ENCODE assay signal across 8 cellular contexts in genomic region chr18:59140287-59140885, GRCh38. TPM values are rescaled to one million over a fixed set of nuclear protein-coding genes. Genes with fewer than 3 reads are reported as not detected.
DNase-seq lines count a peak whose midpoint lies in the region; ATAC-seq, FAIRE-seq and TF ChIP-seq lines count a peak whose summit lies in the region.

No MANE protein-coding gene starts in this region.

- no peak for TF ChIP-seq CTCF in adrenal gland (IDR thresholded peaks at IDR 0.05)
- TF ChIP-seq CTCF in prostate gland (IDR thresholded peaks at IDR 0.05): no peak

- H3K9me3 ChIP-seq in adrenal gland (replicated peaks in 1 of 3) (no peaks in the 10 kb centered on the region), right cardiac atrium (ENCODE audit: control insufficient read depth, low read length) (no peaks in the 10 kb centered on the region), prostate gland (no peaks in the 10 kb centered on the region)

- TF ChIP-seq POLR2A in adrenal gland (IDR thresholded peaks at IDR 0.05) (no peak), prostate gland (IDR thresholded peaks at IDR 0.05) (no peak)

- DNase-seq in AG08395 (ENCODE audit: low spot score) (peak; percentile 55), GM18507 (ENCODE audit: extremely low spot score, insufficient read length, low read depth) (no peak), LHCN-M2 (ENCODE audit: low read depth) (peak; percentile 28), adrenal gland (peak in 5 of 7 donors; percentile 30 to 39 (median 39)), right cardiac atrium (no peak), prostate gland (ENCODE audit: low spot score) (peak; percentile 8), NCI-H524 treated with DMSO at 0.1 percent for 48 hours (lab: John Stamatoyannopoulos, UW) (no peak)

- H3K27me3 ChIP-seq in adrenal gland (no peaks in the 10 kb centered on the region), right cardiac atrium (ENCODE audit: control insufficient read depth, insufficient read depth) (no peaks in the 10 kb centered on the region), prostate gland (replicated peaks; ENCODE audit: insufficient read depth) (no peaks in the 10 kb centered on the region)

- intact Hi-C loops in adrenal gland (cut with DNase I): no loop called here
- intact Hi-C loops in right cardiac atrium (cut with DNase I): no loop called here
- intact Hi-C loops in prostate gland (cut with DNase I): no loop called here

- H3K27ac ChIP-seq in adrenal gland: peak overlapping the region in 3 of 5 donors; percentile 72 to 92 (median 82)
- no peak overlapping the region for H3K27ac ChIP-seq in right cardiac atrium (ENCODE audit: low read length)
- peak overlapping the region; percentile 79 to 84 for H3K27ac ChIP-seq in prostate gland

- no peaks in the 10 kb centered on the region for H3K36me3 ChIP-seq in adrenal gland (replicated peaks in 1 of 2)
- no peaks in the 10 kb centered on the region for H3K36me3 ChIP-seq in prostate gland

- ATAC-seq in right cardiac atrium: peak; percentile 11 to 19
- ATAC-seq in GM21717 (IDR thresholded peaks at IDR 0.05; ENCODE audit: unreplicated experiment): no peak

- peak overlapping the region; percentile 44 to 99 (median 85) for H3K4me3 ChIP-seq in adrenal gland
- H3K4me3 ChIP-seq in right cardiac atrium (ENCODE audit: low read length): peak overlapping the region; percentile 71
- H3K4me3 ChIP-seq in prostate gland: peak overlapping the region; percentile 68 to 72

- 4 to 10% (median 6%) methylated on average over 12 to 16 of the region's 16 CpGs for WGBS in adrenal gland, 4 donors
- WGBS in right cardiac atrium: 6% methylated on average over 16 of the region's 16 CpGs
- WGBS in prostate gland: 5% methylated on average over 16 of the region's 16 CpGs

- H3K4me1 ChIP-seq in adrenal gland (replicated peaks in 1 of 2): peaks cover 0 to 15% of the 10 kb centered on the region in 2 donors
- no peaks in the 10 kb centered on the region for H3K4me1 ChIP-seq in right cardiac atrium (ENCODE audit: control insufficient read depth, insufficient read depth, low read length)
- H3K4me1 ChIP-seq in prostate gland (replicated peaks): no peaks in the 10 kb centered on the region

- FAIRE-seq in GM18507 (lab: Jason Lieb, UNC): peak; percentile 71

RNA-seq across cellular contexts. Expression of gene SEC11C, which starts 0.7 kb away (rescaled TPM):
- 10.7 and 22.6 TPM in 2 replicates for total RNA-seq in LHCN-M2 (2014; rRNA removed)
- 27.5 TPM for polyA plus RNA-seq in LHCN-M2 (2012)
- total RNA-seq in adrenal gland: 100 to 1,000 TPM in 2 of 8 donors, 10 to 100 TPM in 6; 41.7 to 146 (median 58.7) TPM
- 100 to 1,000 TPM in 1 of 3 donors, 10 to 100 TPM in 2; 31.5 to 392 (median 31.9) TPM for polyA plus RNA-seq in adrenal gland
- 10 to 100 TPM; 19.3 to 36.8 (median 32.6) TPM for total RNA-seq in right cardiac atrium
- 25.3 TPM for polyA plus RNA-seq in right cardiac atrium
- total RNA-seq in prostate gland: 100 to 1,000 TPM in 1 of 2 donors, 10 to 100 TPM in 1; 76.6 to 711 TPM

Comparison
In these comparisons a context has a peak if more than half of its experiments do, and no peak if none do; other contexts are left out.
1. DNase-seq: peak in AG08395 (single experiment), LHCN-M2 (single experiment), adrenal gland (5 of 7) and prostate gland (single experiment); none in GM18507 (single experiment), right cardiac atrium (0 of 3) and NCI-H524 treated with DMSO at 0.1 percent for 48 hours (single experiment).
2. Peak in every context shown above with its lines, with median percentiles within 50 percentile points of each other: H3K4me3 ChIP-seq.